ENCODE assay signal across 8 cellular contexts in genomic region chr19:16828990-16829821, GRCh38. TPM values are rescaled to one million over a fixed set of nuclear protein-coding genes. Genes with fewer than 3 reads are reported as not detected.
DNase-seq lines count a peak whose midpoint lies in the region; ATAC-seq and TF ChIP-seq lines count a peak whose summit lies in the region.

A gene with protein sequence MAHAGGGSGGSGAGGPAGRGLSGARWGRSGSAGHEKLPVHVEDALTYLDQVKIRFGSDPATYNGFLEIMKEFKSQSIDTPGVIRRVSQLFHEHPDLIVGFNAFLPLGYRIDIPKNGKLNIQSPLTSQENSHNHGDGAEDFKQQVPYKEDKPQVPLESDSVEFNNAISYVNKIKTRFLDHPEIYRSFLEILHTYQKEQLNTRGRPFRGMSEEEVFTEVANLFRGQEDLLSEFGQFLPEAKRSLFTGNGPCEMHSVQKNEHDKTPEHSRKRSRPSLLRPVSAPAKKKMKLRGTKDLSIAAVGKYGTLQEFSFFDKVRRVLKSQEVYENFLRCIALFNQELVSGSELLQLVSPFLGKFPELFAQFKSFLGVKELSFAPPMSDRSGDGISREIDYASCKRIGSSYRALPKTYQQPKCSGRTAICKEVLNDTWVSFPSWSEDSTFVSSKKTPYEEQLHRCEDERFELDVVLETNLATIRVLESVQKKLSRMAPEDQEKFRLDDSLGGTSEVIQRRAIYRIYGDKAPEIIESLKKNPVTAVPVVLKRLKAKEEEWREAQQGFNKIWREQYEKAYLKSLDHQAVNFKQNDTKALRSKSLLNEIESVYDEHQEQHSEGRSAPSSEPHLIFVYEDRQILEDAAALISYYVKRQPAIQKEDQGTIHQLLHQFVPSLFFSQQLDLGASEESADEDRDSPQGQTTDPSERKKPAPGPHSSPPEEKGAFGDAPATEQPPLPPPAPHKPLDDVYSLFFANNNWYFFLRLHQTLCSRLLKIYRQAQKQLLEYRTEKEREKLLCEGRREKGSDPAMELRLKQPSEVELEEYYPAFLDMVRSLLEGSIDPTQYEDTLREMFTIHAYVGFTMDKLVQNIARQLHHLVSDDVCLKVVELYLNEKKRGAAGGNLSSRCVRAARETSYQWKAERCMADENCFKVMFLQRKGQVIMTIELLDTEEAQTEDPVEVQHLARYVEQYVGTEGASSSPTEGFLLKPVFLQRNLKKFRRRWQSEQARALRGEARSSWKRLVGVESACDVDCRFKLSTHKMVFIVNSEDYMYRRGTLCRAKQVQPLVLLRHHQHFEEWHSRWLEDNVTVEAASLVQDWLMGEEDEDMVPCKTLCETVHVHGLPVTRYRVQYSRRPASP (plus strand): TSS chr19:16829398. CDS start chr19:16829421, 23 bp downstream.

- H3K18ac ChIP-seq in mesendoderm (ENCODE audit: low read length) = peak within 1 kb of the TSS; percentile 60

- peak; percentile 87 for DNase-seq in HT1080 (ENCODE audit: low read depth)
- DNase-seq in activated CD8-positive, alpha-beta memory T cell treated with anti-CD3 and anti-CD28 coated beads, Interleukin-2, amount 50 U/mL, for 4 hours = peak; percentile 88
- peak; percentile 96 for DNase-seq in endodermal cell
- peak; percentile 95 for DNase-seq in mesendoderm
- DNase-seq in stimulated activated CD8-positive, alpha-beta memory T cell treated with anti-CD3 and anti-CD28 coated beads, Interleukin-12 subunit alpha, Interleukin-12 subunit beta, amount 100 ng/mL, for 24 hours (ENCODE audit: extremely low read depth) = peak; percentile 58

- H3K36me3 Mint-ChIP-seq in endodermal cell (ENCODE audit: low read depth) = peaks cover 31% of the 10 kb centered on the region

- H3K27me3 ChIP-seq in OCI-LY1 (ENCODE audit: insufficient read depth, low read length) (no peaks in the 10 kb centered on the region), endodermal cell (ENCODE audit: control insufficient read depth, insufficient read depth, low read length, poor library complexity, severe bottlenecking) (no peaks in the 10 kb centered on the region), mesendoderm (ENCODE audit: insufficient read depth, low read length, poor library complexity) (no peaks in the 10 kb centered on the region)

- no peaks in the 10 kb centered on the region for H3F3A ChIP-seq in OCI-LY1 (ENCODE audit: insufficient read depth, low read length)

- H2BK15ac ChIP-seq in mesendoderm (replicated peaks; ENCODE audit: low read depth) = no peak within 1 kb of the TSS

- WGBS in endodermal cell (ENCODE audit: insufficient coverage in 1 of 2, insufficient read length in 1 of 2), 2 experiments = 4 to 75% methylated on average over 2 to 61 of the region's 63 CpGs
- no CpG with 5 or more reads among the region's 63 CpGs for WGBS in mesendoderm (ENCODE audit: extremely low coverage, insufficient coverage, low lambda C conversion rate)

- H3K4me3 Mint-ChIP-seq in endodermal cell = peak within 1 kb of the TSS; percentile 84

- H3K27ac Mint-ChIP-seq in endodermal cell = peak within 1 kb of the TSS; percentile 83

- no peak within 1 kb of the TSS for H4K5ac ChIP-seq in mesendoderm (ENCODE audit: low read length)

- H3K4me2 ChIP-seq in OCI-LY1 (ENCODE audit: low read length) (peak within 1 kb of the TSS; percentile 74), mesendoderm (ENCODE audit: low read length) (peak within 1 kb of the TSS; percentile 60)

- H3K56ac ChIP-seq in mesendoderm (ENCODE audit: low read length) = peak within 1 kb of the TSS; percentile 86

- TF ChIP-seq CTCF in OCI-LY1 (IDR thresholded peaks at IDR 0.05; ENCODE audit: low read length) (no peak), endodermal cell (conservative IDR thresholded peaks at IDR 0.05) (no peak)

- H3K9me2 ChIP-seq in OCI-LY1 (ENCODE audit: low read depth, low read length) = no peaks in the 10 kb centered on the region

- peak within 1 kb of the TSS; percentile 90 for H2AFZ ChIP-seq in OCI-LY1 (ENCODE audit: low read length)

- H4K20me1 ChIP-seq in OCI-LY1 (ENCODE audit: insufficient read depth, low read length) = no peaks in the 10 kb centered on the region

- peak within 1 kb of the TSS; percentile 70 for H4K8ac ChIP-seq in mesendoderm (ENCODE audit: low read depth, low read length)

- H3K79me2 ChIP-seq in OCI-LY1 (ENCODE audit: insufficient read depth, low read length) (no peaks in the 10 kb centered on the region), mesendoderm (ENCODE audit: control insufficient read depth, insufficient read depth, low read length) (peaks cover 11% of the 10 kb centered on the region)

- ATAC-seq in GM18498 (IDR thresholded peaks at IDR 0.05; ENCODE audit: unreplicated experiment) (peak; percentile 76), GM21526 (IDR thresholded peaks at IDR 0.05; ENCODE audit: low FRiP score, unreplicated experiment) (no peak)

- H3K4me1 ChIP-seq in OCI-LY1 (ENCODE audit: insufficient read depth, low read length, severe bottlenecking) (peaks cover 29% of the 10 kb centered on the region), endodermal cell (ENCODE audit: control insufficient read depth, insufficient read depth, low read length) (no peaks in the 10 kb centered on the region), mesendoderm (ENCODE audit: control insufficient read depth, low read depth, low read length) (peaks cover 2% of the 10 kb centered on the region)

- peaks cover 5% of the 10 kb centered on the region for H3K27me3 Mint-ChIP-seq in endodermal cell (ENCODE audit: insufficient read depth)

- H3K9me3 Mint-ChIP-seq in endodermal cell = peaks cover 7% of the 10 kb centered on the region

- H3K36me3 ChIP-seq in OCI-LY1 (ENCODE audit: insufficient read depth, low read length) (peaks cover 21% of the 10 kb centered on the region), endodermal cell (ENCODE audit: control insufficient read depth, insufficient read depth, low read length) (peaks cover 24% of the 10 kb centered on the region), mesendoderm (ENCODE audit: control insufficient read depth, insufficient read depth, low read length) (peaks cover 10% of the 10 kb centered on the region)

- H3K4me3 ChIP-seq in OCI-LY1 (ENCODE audit: low read depth, low read length, poor library complexity, severe bottlenecking) (peak within 1 kb of the TSS; percentile 81), endodermal cell (ENCODE audit: low read length) (peak within 1 kb of the TSS; percentile 95), mesendoderm (ENCODE audit: low read length) (peak within 1 kb of the TSS; percentile 18)

- peak within 1 kb of the TSS; percentile 84 for H3K9ac ChIP-seq in OCI-LY1 (ENCODE audit: low read length)
- peak within 1 kb of the TSS; percentile 68 for H3K9ac ChIP-seq in endodermal cell (ENCODE audit: extremely low read depth, low read length, poor library complexity, severe bottlenecking)
- peak within 1 kb of the TSS; percentile 74 for H3K9ac ChIP-seq in mesendoderm (ENCODE audit: low read length)

- H3K4me1 Mint-ChIP-seq in endodermal cell = peaks cover 21% of the 10 kb centered on the region

- no peak within 1 kb of the TSS for H2BK120ac ChIP-seq in mesendoderm (ENCODE audit: low read depth, low read length)

- H3K23ac ChIP-seq in mesendoderm (ENCODE audit: low read length) = no peak within 1 kb of the TSS

- no peak within 1 kb of the TSS for H2AK5ac ChIP-seq in mesendoderm (ENCODE audit: low read length)

- no peak within 1 kb of the TSS for H2BK5ac ChIP-seq in mesendoderm (ENCODE audit: low read length)

- H3K79me1 ChIP-seq in mesendoderm (ENCODE audit: low read length) = peaks cover 9% of the 10 kb centered on the region

- peak within 1 kb of the TSS; percentile 20 for H3K4ac ChIP-seq in mesendoderm (ENCODE audit: low read depth, low read length)

- H3K9me3 ChIP-seq in OCI-LY1 (ENCODE audit: low read length) (no peaks in the 10 kb centered on the region), endodermal cell (ENCODE audit: control insufficient read depth, low read length) (no peaks in the 10 kb centered on the region)

- no peak within 1 kb of the TSS for H3K27ac ChIP-seq in OCI-LY1 (ENCODE audit: low read depth, low read length, poor library complexity, severe bottlenecking)
- no peak within 1 kb of the TSS for H3K27ac ChIP-seq in endodermal cell (ENCODE audit: low read depth, low read length)
- H3K27ac ChIP-seq in mesendoderm (ENCODE audit: low read depth, low read length) = no peak within 1 kb of the TSS

RNA-seq across cellular contexts. Expression of the gene that starts here (rescaled TPM):
- total RNA-seq in HT1080 (2014; rRNA removed; shearing (Covaris generic)) = 14.6 and 20.0 TPM in 2 replicates
- polyA plus RNA-seq in HT1080 (2015; cell fraction: cytosol; rRNA removed) = 19.0 and 19.7 TPM in 2 replicates
- 61.9 and 78.8 TPM in 2 replicates for polyA plus RNA-seq in HT1080 (2015; cell fraction: nucleus; rRNA removed)
- total RNA-seq in endodermal cell = 10 to 100 TPM; 68.0 to 78.4 TPM
- polyA plus RNA-seq in endodermal cell (2013, experiment 1 of 2) = 52.3 TPM
- polyA plus RNA-seq in endodermal cell (2013, experiment 2 of 2) = 49.2 TPM
- 34.9 TPM for polyA plus RNA-seq in mesendoderm (2013, experiment 1 of 2)
- polyA plus RNA-seq in mesendoderm (2013, experiment 2 of 2) = 34.3 TPM

Comparison
In these comparisons a context has a peak if more than half of its experiments do, and no peak if none do; other contexts are left out.
1. H3K4me3 ChIP-seq: peak in every context shown above with its lines; median percentile 95 in endodermal cell; 81 in OCI-LY1; 18 in mesendoderm.